ENCODE assay signal across 16 cellular contexts in the genomic region with DNA sequence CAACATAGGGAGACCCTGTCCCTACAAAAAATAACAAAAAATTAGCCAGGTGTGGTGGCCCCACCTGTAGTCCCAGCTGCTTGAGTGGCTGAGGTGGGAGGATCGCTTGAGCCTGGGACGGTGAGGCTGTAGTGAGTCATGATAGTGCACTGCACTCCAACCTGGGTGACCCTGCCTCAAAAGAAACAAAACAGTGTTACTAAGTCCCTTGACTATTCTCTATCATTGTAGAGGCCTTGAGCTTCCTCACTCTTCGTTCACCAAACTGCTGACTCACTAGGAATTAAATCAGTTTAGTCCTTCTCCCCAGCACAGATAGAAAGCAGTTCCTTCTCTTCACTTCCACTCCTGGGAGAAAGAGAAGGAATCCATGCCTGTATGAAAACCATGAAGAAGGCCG. TPM values are rescaled to one million over a fixed set of nuclear protein-coding genes. Genes with fewer than 3 reads are reported as not detected.
DNase-seq lines count a peak whose midpoint lies in the region; ATAC-seq and TF ChIP-seq lines count a peak whose summit lies in the region.
"Had no signal": no experiment of that assay in that cellular context is flagged by ENCODE, and none has a peak within 500 bp of the region (broad histone marks: within the 10 kb centered on the region; RNA-seq: fewer than 3 reads in every experiment).

No MANE protein-coding gene starts in this region.

- peak overlapping the region; percentile 72 to 76 (median 73); a peak in 4 of 7 replicates for H3K27ac Mint-ChIP-seq in H9
- no peak overlapping the region for H3K27ac Mint-ChIP-seq in osteocyte (ENCODE audit: unreplicated experiment)
- H3K27ac Mint-ChIP-seq: activated naive CD8-positive, alpha-beta T cell had no signal

- no peaks in the 10 kb centered on the region for H3K23me2 ChIP-seq in H9 (ENCODE audit: insufficient read length, low read depth, low read length, poor library complexity, severe bottlenecking)

- no peak overlapping the region for H2BK12ac ChIP-seq in H9 (ENCODE audit: insufficient read length, low read depth, low read length)

- H3K9me3 ChIP-seq in H9 (ENCODE audit: control insufficient read depth, low read depth, low read length) (no peaks in the 10 kb centered on the region), mammary epithelial cell (replicated peaks; ENCODE audit: insufficient read depth, low read length) (no peaks in the 10 kb centered on the region)
- H3K9me3 ChIP-seq: SJCRH30 had no signal

- no CpG with 5 or more reads among the region's 4 CpGs for WGBS in H9 (ENCODE audit: extremely low coverage, insufficient read length, low lambda C conversion rate)
- 32% methylated on average over 4 of the region's 4 CpGs for WGBS in mammary epithelial cell (ENCODE audit: low coverage, missing lambda C conversion rate)
- WGBS in mesendoderm (ENCODE audit: extremely low coverage, insufficient coverage, low lambda C conversion rate), result no CpG with 5 or more reads among the region's 4 CpGs

- H2BK120ac ChIP-seq in H9 (ENCODE audit: low read depth, low read length, poor library complexity, severe bottlenecking), result no peak overlapping the region
- H2BK120ac ChIP-seq in mesendoderm (ENCODE audit: low read depth, low read length), result no peak overlapping the region

- H3K79me2 ChIP-seq in H9 (ENCODE audit: insufficient read depth, low read length) (peaks cover 4% of the 10 kb centered on the region; the same call in 1 of the 2 replicates), mammary epithelial cell (ENCODE audit: insufficient read depth, low read length) (peaks cover 89% of the 10 kb centered on the region), mesendoderm (ENCODE audit: control insufficient read depth, insufficient read depth, low read length) (peaks cover 3% of the 10 kb centered on the region)

- no peak overlapping the region for H3T11ph ChIP-seq in H9 (ENCODE audit: low read length)

- no peak overlapping the region for H4K8ac ChIP-seq in H9 (replicated peaks; ENCODE audit: insufficient read length, low read depth, low read length)
- no peak overlapping the region for H4K8ac ChIP-seq in mesendoderm (ENCODE audit: low read depth, low read length)

- H3K56ac ChIP-seq in H9 (ENCODE audit: insufficient read length, low read depth, low read length), result no peak overlapping the region
- H3K56ac ChIP-seq in mesendoderm (ENCODE audit: low read length), result peak overlapping the region; percentile 34

- H2BK5ac ChIP-seq in H9 (ENCODE audit: insufficient read length, low read length) (no peak overlapping the region), mesendoderm (ENCODE audit: low read length) (no peak overlapping the region)

- H3K18ac ChIP-seq in H9 (ENCODE audit: insufficient read length, low read depth, low read length) (peak overlapping the region; percentile 2), mesendoderm (ENCODE audit: low read length) (peak overlapping the region; percentile 32)

- no peak overlapping the region for H3K27ac ChIP-seq in H9 (ENCODE audit: insufficient read length, low read depth, low read length)
- peak overlapping the region; percentile 87 for H3K27ac ChIP-seq in mammary epithelial cell (ENCODE audit: insufficient read depth, low read depth, low read length)
- H3K27ac ChIP-seq in mesendoderm (ENCODE audit: low read depth, low read length), result peak overlapping the region; percentile 28
- H3K27ac ChIP-seq in brain microvascular endothelial cell, result no peak overlapping the region
- H3K27ac ChIP-seq: cardiac muscle cell, SJCRH30 had no signal

- H3K4ac ChIP-seq in H9 (ENCODE audit: low read depth, low read length) (no peak overlapping the region), mesendoderm (ENCODE audit: low read depth, low read length) (no peak overlapping the region)

- H3K4me2 ChIP-seq in H9 (ENCODE audit: insufficient read depth, insufficient read length, low read length) (no peak overlapping the region), mammary epithelial cell (ENCODE audit: insufficient read depth, low read depth, low read length) (peak overlapping the region; percentile 31), mesendoderm (ENCODE audit: low read length) (no peak overlapping the region)

- no peaks in the 10 kb centered on the region for H3K36me3 ChIP-seq in mammary epithelial cell (ENCODE audit: insufficient read depth, low read length)
- H3K36me3 ChIP-seq in mesendoderm (ENCODE audit: control insufficient read depth, insufficient read depth, low read length), result no peaks in the 10 kb centered on the region
- H3K36me3 ChIP-seq in brain microvascular endothelial cell (replicated peaks), result no peaks in the 10 kb centered on the region
- H3K36me3 ChIP-seq: cardiac muscle cell, SJCRH30 had no signal

- H4K91ac ChIP-seq in H9 (ENCODE audit: insufficient read length, low read depth, low read length), result no peak overlapping the region

- no peak overlapping the region for H3K23ac ChIP-seq in H9 (ENCODE audit: insufficient read length, low read depth, low read length)
- H3K23ac ChIP-seq in mesendoderm (ENCODE audit: low read length), result no peak overlapping the region

- no peak for DNase-seq in H9
- DNase-seq in NCI-H226, result peak; percentile 4
- peak; percentile 83 for DNase-seq in mammary epithelial cell
- peak; percentile 50 for DNase-seq in mesendoderm
- DNase-seq in osteocyte (ENCODE audit: extremely low spot score, unreplicated experiment), result no peak
- DNase-seq in brain microvascular endothelial cell, result no peak
- DNase-seq: activated T-cell treated with anti-CD3 and anti-CD28 coated beads for 4 hours, DMS153, KG1, NCI-H1417 treated with DMSO at 0.1 percent for 48 hours, SJCRH30, T-helper 9 cell had no signal

- H3K14ac ChIP-seq in H9 (ENCODE audit: insufficient read depth, low read length), result no peak overlapping the region

- H3K9me3 Mint-ChIP-seq in H9 (peaks cover 3 to 5% of the 10 kb centered on the region in 2 experiments; a peak in 3 of 5 replicates), osteocyte (ENCODE audit: unreplicated experiment) (no peaks in the 10 kb centered on the region)

- H3K79me1 ChIP-seq in H9 (ENCODE audit: insufficient read depth, low read depth, low read length, poor library complexity, severe bottlenecking) (peaks cover 3% of the 10 kb centered on the region), mesendoderm (ENCODE audit: low read length) (peaks cover 5% of the 10 kb centered on the region)

- no peak overlapping the region for H3K4me3 ChIP-seq in mammary epithelial cell (replicated peaks in 1 of 3; ENCODE audit: insufficient read depth in 1 of 3, low read depth in 2 of 3, low read length in 3 of 3)
- no peak overlapping the region for H3K4me3 ChIP-seq in mesendoderm (ENCODE audit: low read length)
- H3K4me3 ChIP-seq in brain microvascular endothelial cell (ENCODE audit: low read depth, low read length), result no peak overlapping the region
- H3K4me3 ChIP-seq: cardiac muscle cell, SJCRH30 had no signal

- H2AFZ ChIP-seq in H9 (ENCODE audit: low read length) (no peak overlapping the region), mammary epithelial cell (ENCODE audit: low read depth, low read length) (no peak overlapping the region)

- H3K4me1 Mint-ChIP-seq in H9, result peaks cover 26 to 32% of the 10 kb centered on the region in 2 experiments
- no peaks in the 10 kb centered on the region for H3K4me1 Mint-ChIP-seq in osteocyte (ENCODE audit: unreplicated experiment)

- in situ Hi-C loops in mammary epithelial cell (cut with MboI; ENCODE audit: low sequenced_read_pairs in 2 of 2), result no loop called here
- in situ Hi-C loops in brain microvascular endothelial cell (cut with HindIII; ENCODE audit: low pct_ligation_motif_present, low sequenced_read_pairs), result no loop called here

- H2BK20ac ChIP-seq in H9 (ENCODE audit: low read depth, low read length, poor library complexity, severe bottlenecking), result no peak overlapping the region

- H2BK15ac ChIP-seq in H9 (ENCODE audit: low read depth, low read length) (no peak overlapping the region), mesendoderm (replicated peaks; ENCODE audit: low read depth) (no peak overlapping the region)

- peaks cover 9 to 37% (median 24%) of the 10 kb centered on the region in 3 experiments; a peak in 6 of 7 replicates for H3K36me3 Mint-ChIP-seq in H9 (ENCODE audit: insufficient read depth in 1 of 3, low read depth in 3 of 3)
- H3K36me3 Mint-ChIP-seq in osteocyte (ENCODE audit: unreplicated experiment), result no peaks in the 10 kb centered on the region
- H3K36me3 Mint-ChIP-seq: activated naive CD8-positive, alpha-beta T cell had no signal

- H4K20me1 ChIP-seq in H9 (ENCODE audit: control insufficient read depth, insufficient read depth, insufficient read length) (no peaks in the 10 kb centered on the region), mammary epithelial cell (ENCODE audit: insufficient read depth, low read length) (no peaks in the 10 kb centered on the region)

- no TSS peak for BruUV-seq in mammary epithelial cell (replicated peaks; lab: Mats Ljungman, UMichigan)

- peaks cover 1% of the 10 kb centered on the region; the same call in 1 of the 2 replicates for H3K27me3 Mint-ChIP-seq in H9 (ENCODE audit: low read depth)
- H3K27me3 Mint-ChIP-seq in osteocyte (ENCODE audit: unreplicated experiment), result peaks cover 37% of the 10 kb centered on the region

- H2AK5ac ChIP-seq in H9 (ENCODE audit: insufficient read length, low read length) (no peak overlapping the region), mesendoderm (ENCODE audit: low read length) (no peak overlapping the region)

- intact Hi-C loops in mammary epithelial cell (cut with micrococcal nuclease), result loop anchor here (1.0 to 5.0 kb wide), 2 partner anchors 14 to 35 kb away; a partner anchor contains a TSS

- ATAC-seq in GM21390 (IDR thresholded peaks at IDR 0.05; ENCODE audit: unreplicated experiment), result no peak
- ATAC-seq: sciatic nerve had no signal

- no peaks in the 10 kb centered on the region for H3K27me3 ChIP-seq in H9 (ENCODE audit: insufficient read depth, low read length)
- no peaks in the 10 kb centered on the region for H3K27me3 ChIP-seq in mammary epithelial cell (ENCODE audit: insufficient read depth, low read length)
- H3K27me3 ChIP-seq in mesendoderm (ENCODE audit: insufficient read depth, low read length, poor library complexity), result no peaks in the 10 kb centered on the region
- H3K27me3 ChIP-seq in brain microvascular endothelial cell (replicated peaks), result no peaks in the 10 kb centered on the region
- H3K27me3 ChIP-seq: cardiac muscle cell, SJCRH30 had no signal

- H3K4me1 ChIP-seq in H9 (ENCODE audit: insufficient read depth, low read length) (peaks cover 3% of the 10 kb centered on the region; the same call in 1 of the 2 replicates), mammary epithelial cell (ENCODE audit: insufficient read depth, low read length) (peaks cover 19% of the 10 kb centered on the region), mesendoderm (ENCODE audit: control insufficient read depth, low read depth, low read length) (no peaks in the 10 kb centered on the region)
- H3K4me1 ChIP-seq: SJCRH30 had no signal

- H3K4me3 Mint-ChIP-seq in H9 (no peak overlapping the region; a peak in 1 of 5 replicates), osteocyte (ENCODE audit: unreplicated experiment) (no peak overlapping the region)
- H3K4me3 Mint-ChIP-seq: activated naive CD8-positive, alpha-beta T cell had no signal

- CTCF ChIA-PET in mammary epithelial cell (lab: Charles Lee; ENCODE audit: low non-redundant PET), result interaction anchor here (0.6 kb wide), 2 partner anchors 35 to 50 kb away, joined by 3 to 4 read pairs; no protein-coding TSS in a partner anchor

- H4K5ac ChIP-seq in H9 (ENCODE audit: insufficient read length, low read depth, low read length) (no peak overlapping the region), mesendoderm (ENCODE audit: low read length) (no peak overlapping the region)

- dilution Hi-C loops in mammary epithelial cell (cut with HindIII; ENCODE audit: low sequenced_read_pairs), result no loop called here

- TF ChIP-seq CTCF in H9 (conservative IDR thresholded peaks at IDR 0.05) (no peak), mammary epithelial cell (conservative IDR thresholded peaks at IDR 0.05 in 1 of 2, IDR thresholded peaks at IDR 0.05 in 1 of 2; ENCODE audit: extremely low read depth in 1 of 2, insufficient read depth in 1 of 2, low read depth in 1 of 2, low read length in 2 of 2) (no peak), osteocyte (IDR thresholded peaks at IDR 0.05) (no peak), brain microvascular endothelial cell (IDR thresholded peaks at IDR 0.05; ENCODE audit: low read depth, low read length, missing control alignments) (no peak)

- H3K9ac ChIP-seq in H9 (ENCODE audit: extremely low read depth, insufficient read length, low read length) (no peak overlapping the region), mammary epithelial cell (ENCODE audit: insufficient read depth, low read length) (no peak overlapping the region), mesendoderm (ENCODE audit: low read length) (no peak overlapping the region)

RNA-seq across cellular contexts. Expression of a gene that starts 14.5 kb away (rescaled TPM):
- total RNA-seq in H9 (2021), result 7.5 TPM in 2 replicates
- 10 to 100 TPM; 25.4 to 29.8 TPM for total RNA-seq in mammary epithelial cell
- 18.2 TPM for polyA plus RNA-seq in mammary epithelial cell
- polyA minus RNA-seq in mammary epithelial cell, result 37.5 TPM
- 7.4 TPM for polyA plus RNA-seq in mesendoderm (2013, experiment 1 of 2)
- 8.1 TPM for polyA plus RNA-seq in mesendoderm (2013, experiment 2 of 2)
- not detected in 2 replicates for total RNA-seq in osteocyte

Comparison
In these comparisons a context has a peak if more than half of its experiments do, and no peak if none do; other contexts are left out.
1. DNase-seq: peak in NCI-H226 (single experiment), mammary epithelial cell (single experiment) and mesendoderm (single experiment); none in H9 (single experiment), osteocyte (single experiment) and brain microvascular endothelial cell (single experiment).
2. H3K27ac ChIP-seq: peak in mammary epithelial cell (single experiment) and mesendoderm (single experiment); none in H9 (single experiment) and brain microvascular endothelial cell (single experiment).